In the genomic region with DNA sequence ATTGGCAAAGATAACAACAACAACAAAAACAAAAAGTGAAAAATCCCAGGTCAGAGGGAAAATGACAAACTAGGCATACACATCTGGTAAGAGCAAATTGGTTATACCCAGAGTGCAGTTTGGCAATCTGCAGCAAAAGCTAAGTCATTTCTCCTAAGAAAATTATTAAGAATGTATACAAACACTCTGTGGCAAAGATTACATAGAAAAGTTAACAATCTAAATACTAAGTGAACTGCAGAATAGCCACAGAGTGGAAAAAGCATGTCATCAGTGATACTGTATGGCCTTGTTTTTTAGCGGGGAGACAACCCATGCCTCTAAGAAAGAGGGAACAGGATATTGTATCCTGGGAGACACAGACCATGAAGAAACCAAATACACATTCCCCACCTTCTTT, we compare ENCODE assay signal across 16 cellular contexts.
DNase-seq lines count a peak whose midpoint lies in the region; ATAC-seq and TF ChIP-seq lines count a peak whose summit lies in the region.
"Had no signal": no experiment of that assay in that cellular context is flagged by ENCODE, and none has a peak within 500 bp of the region (broad histone marks: within the 10 kb centered on the region; RNA-seq: fewer than 3 reads in every experiment).

No MANE protein-coding gene starts in this region.

- peaks cover 81% of the 10 kb centered on the region for H3F3A ChIP-seq in GM23248 (ENCODE audit: insufficient read depth)

- H3K4me1 Mint-ChIP-seq in central memory CD8-positive, alpha-beta T cell = peaks cover 80% of the 10 kb centered on the region
- peaks cover 62 to 94% (median 87%) of the 10 kb centered on the region in 7 donors for H3K4me1 Mint-ChIP-seq in naive thymus-derived CD4-positive, alpha-beta T cell

- H3K4me3 ChIP-seq in AG10803 (ENCODE audit: low read length) (no peak overlapping the region), GM23248 (no peak overlapping the region)
- no peak overlapping the region for H3K4me3 ChIP-seq in naive thymus-derived CD4-positive, alpha-beta T cell (ENCODE audit: low read length)
- H3K4me3 ChIP-seq: HAP-1, lung had no signal

- POLR2A ChIA-PET in naive thymus-derived CD4-positive, alpha-beta T cell (lab: Charles Lee) = no interaction called here

- no peaks in the 10 kb centered on the region for H3K9me3 ChIP-seq in GM23248 (ENCODE audit: low read depth)
- no peaks in the 10 kb centered on the region for H3K9me3 ChIP-seq in naive thymus-derived CD4-positive, alpha-beta T cell (ENCODE audit: control insufficient read depth in 2 of 3, low read length in 3 of 3)
- H3K9me3 ChIP-seq: HAP-1 had no signal

- no peaks in the 10 kb centered on the region for H3K36me3 Mint-ChIP-seq in central memory CD8-positive, alpha-beta T cell (ENCODE audit: insufficient read depth)
- H3K36me3 Mint-ChIP-seq in naive thymus-derived CD4-positive, alpha-beta T cell = peaks cover 0 to 4% (median 0%) of the 10 kb centered on the region in 5 donors

- no peak for ATAC-seq in central memory CD8-positive, alpha-beta T cell (replicated peaks; ENCODE audit: extremely low read depth, poor library complexity, severe bottlenecking)
- ATAC-seq in naive thymus-derived CD4-positive, alpha-beta T cell = no peak
- no peak for ATAC-seq in omental fat pad (ENCODE audit: low FRiP score)
- ATAC-seq in HG02610 (IDR thresholded peaks at IDR 0.05; ENCODE audit: unreplicated experiment) = no peak
- ATAC-seq: effector memory CD8-positive, alpha-beta T cell; right cardiac atrium had no signal

- no peaks in the 10 kb centered on the region for H3K9me2 ChIP-seq in GM23248 (ENCODE audit: insufficient read depth)

- 50 to 63% methylated on average over 1 of the region's 1 CpG for WGBS in GM23248 (ENCODE audit: low coverage in 1 of 2, low lambda C conversion rate in 2 of 2, missing lambda C conversion rate in 2 of 2), 2 experiments

- in situ Hi-C loops in GM23248 (cut with MboI) = no loop called here

- no peak overlapping the region for H3K4me3 Mint-ChIP-seq in central memory CD8-positive, alpha-beta T cell
- peak overlapping the region in 1 of 10 donors; percentile 16 for H3K4me3 Mint-ChIP-seq in naive thymus-derived CD4-positive, alpha-beta T cell
- H3K4me3 Mint-ChIP-seq: activated naive CD8-positive, alpha-beta T cell treated with anti-CD3 and anti-CD28 coated beads, Interleukin-2, amount 10 ng/mL, durations not matched to agents 7 days and 5 days; B cell; effector memory CD8-positive, alpha-beta T cell; nephron progenitor cell had no signal

- TF ChIP-seq CTCF in AG10803 (conservative IDR thresholded peaks at IDR 0.05; ENCODE audit: low read length) (no peak), omental fat pad (IDR thresholded peaks at IDR 0.05) (no peak)

- H3K27ac Mint-ChIP-seq in central memory CD8-positive, alpha-beta T cell (ENCODE audit: low read depth) = peak overlapping the region; percentile 0
- peak overlapping the region in 8 of 9 donors; percentile 8 to 87 (median 64) for H3K27ac Mint-ChIP-seq in naive thymus-derived CD4-positive, alpha-beta T cell
- H3K27ac Mint-ChIP-seq: activated naive CD8-positive, alpha-beta T cell treated with anti-CD3 and anti-CD28 coated beads, Interleukin-2, amount 10 ng/mL, durations not matched to agents 7 days and 5 days; B cell; nephron progenitor cell had no signal

- peak overlapping the region; percentile 30 for H3K4me2 ChIP-seq in GM23248 (ENCODE audit: unreplicated experiment)

- intact Hi-C loops in naive thymus-derived CD4-positive, alpha-beta T cell (cut with micrococcal nuclease) = no loop called here

- H3K4me1 ChIP-seq in GM23248 (ENCODE audit: insufficient read depth) = peaks cover 84% of the 10 kb centered on the region
- peaks cover 29 to 31% of the 10 kb centered on the region in 2 donors for H3K4me1 ChIP-seq in naive thymus-derived CD4-positive, alpha-beta T cell (ENCODE audit: control insufficient read depth in 2 of 2, insufficient read depth in 2 of 2, low read length in 2 of 2)
- H3K4me1 ChIP-seq: HAP-1 had no signal

- peaks cover 42% of the 10 kb centered on the region for H4K20me1 ChIP-seq in GM23248 (ENCODE audit: insufficient read depth)

- H3K36me3 ChIP-seq in GM23248 (ENCODE audit: low read depth) = no peaks in the 10 kb centered on the region; the same call in 1 of the 2 replicates
- H3K36me3 ChIP-seq in naive thymus-derived CD4-positive, alpha-beta T cell (ENCODE audit: control insufficient read depth in 2 of 3, insufficient read depth in 3 of 3, low read length in 3 of 3) = no peaks in the 10 kb centered on the region
- H3K36me3 ChIP-seq: HAP-1 had no signal

- H2AFZ ChIP-seq in GM23248 = no peak overlapping the region

- no peaks in the 10 kb centered on the region for H3K27me3 Mint-ChIP-seq in central memory CD8-positive, alpha-beta T cell
- H3K27me3 Mint-ChIP-seq in naive thymus-derived CD4-positive, alpha-beta T cell = no peaks in the 10 kb centered on the region
- H3K27me3 Mint-ChIP-seq: activated naive CD8-positive, alpha-beta T cell treated with anti-CD3 and anti-CD28 coated beads, Interleukin-2, amount 10 ng/mL, durations not matched to agents 7 days and 5 days; B cell; effector memory CD8-positive, alpha-beta T cell had no signal

- no peaks in the 10 kb centered on the region for H3K27me3 ChIP-seq in GM23248 (replicated peaks; ENCODE audit: insufficient read depth)
- H3K27me3 ChIP-seq in naive thymus-derived CD4-positive, alpha-beta T cell (ENCODE audit: control insufficient read depth in 2 of 2, insufficient read depth in 2 of 2, low read length in 2 of 2) = no peaks in the 10 kb centered on the region

- H3K79me2 ChIP-seq in GM23248 (ENCODE audit: insufficient read depth) = peaks cover 100% of the 10 kb centered on the region

- DNase-seq in AG10803 (ENCODE audit: low read depth) = peak; percentile 34
- peak; percentile 54 for DNase-seq in GM23248
- DNase-seq in central memory CD8-positive, alpha-beta T cell (ENCODE audit: low spot score in 2 of 2) = no peak
- DNase-seq in naive thymus-derived CD4-positive, alpha-beta T cell = no peak
- no peak for DNase-seq in COLO829 (ENCODE audit: low spot score)
- no peak for DNase-seq in omental fat pad (ENCODE audit: low spot score)
- DNase-seq: activated naive CD8-positive, alpha-beta T cell treated with anti-CD3 and anti-CD28 coated beads, Interleukin-2, amount 10 ng/mL, durations not matched to agents 7 days and 5 days; DMS153; effector memory CD8-positive, alpha-beta T cell; NCI-H1694 treated with DMSO at 0.1 percent for 48 hours; nephron progenitor cell; right cardiac atrium had no signal

- H3K9me3 Mint-ChIP-seq in central memory CD8-positive, alpha-beta T cell = no peaks in the 10 kb centered on the region
- H3K9me3 Mint-ChIP-seq in naive thymus-derived CD4-positive, alpha-beta T cell = peaks cover 0 to 2% (median 0%) of the 10 kb centered on the region in 11 donors
- H3K9me3 Mint-ChIP-seq: activated naive CD8-positive, alpha-beta T cell treated with anti-CD3 and anti-CD28 coated beads, Interleukin-2, amount 10 ng/mL, durations not matched to agents 7 days and 5 days; effector memory CD8-positive, alpha-beta T cell; nephron progenitor cell had no signal

- CTCF ChIA-PET in naive thymus-derived CD4-positive, alpha-beta T cell (lab: Charles Lee) = no interaction called here

- no peak overlapping the region for H3K9ac ChIP-seq in GM23248

- H3K27ac ChIP-seq in GM23248 = peak overlapping the region; percentile 75
- H3K27ac ChIP-seq in naive thymus-derived CD4-positive, alpha-beta T cell (ENCODE audit: low read depth, low read length) = no peak overlapping the region

Comparison
In these comparisons a context has a peak if more than half of its experiments do, and no peak if none do; other contexts are left out.
1. DNase-seq: peak in AG10803 (single experiment) and GM23248 (single experiment); none in central memory CD8-positive, alpha-beta T cell (0 of 2), naive thymus-derived CD4-positive, alpha-beta T cell (0 of 9), COLO829 (single experiment) and omental fat pad (single experiment).